In the genomic region with DNA sequence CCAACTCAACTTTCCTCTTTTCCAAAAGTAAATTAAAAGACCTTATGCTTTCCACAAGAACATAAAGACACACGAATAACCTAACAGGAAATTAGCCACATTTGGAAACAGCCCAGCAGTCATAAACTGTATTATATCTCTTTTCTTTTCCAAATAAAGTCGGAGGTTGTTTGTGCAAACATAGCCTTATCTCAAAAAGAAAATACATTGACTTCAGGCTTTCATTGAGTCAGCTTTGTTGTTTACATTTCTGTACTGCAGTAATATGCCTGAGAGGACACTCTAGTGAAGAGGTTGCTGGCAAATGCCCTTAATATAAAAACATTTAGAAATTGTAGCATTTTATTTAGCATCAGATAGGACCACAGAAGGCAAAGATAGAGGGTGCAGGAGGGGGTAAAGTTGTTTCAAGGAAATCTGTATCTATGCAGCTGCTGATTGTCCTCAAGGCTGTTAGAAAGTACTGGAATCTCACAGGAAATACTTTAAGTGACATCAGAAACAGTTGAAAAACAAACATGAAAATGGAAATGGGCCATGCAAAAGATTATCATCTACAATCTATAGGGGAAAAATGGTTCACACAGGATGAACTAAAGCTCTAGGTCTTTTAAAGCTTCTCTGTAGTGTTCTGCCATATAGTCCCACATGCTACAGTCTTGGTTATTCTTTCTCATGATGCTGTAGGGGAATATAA, we compare ENCODE assay signal across 1 cellular context.
TF ChIP-seq lines count a peak whose summit lies in the region.

No MANE protein-coding gene starts in this region.

TF ChIP-seq in HepG2, 621 proteins besides CTCF, POLR2A, EP300 and RAD21 (continued from another document and continues in another):
- TF ChIP-seq KIAA2018 (CRISPR knock-in tag; IDR thresholded peaks at IDR 0.05; ENCODE audit: borderline replicate concordance) (no peak), CAMTA2 (CRISPR knock-in tag; IDR thresholded peaks at IDR 0.05; ENCODE audit: borderline replicate concordance) (no peak), ZSCAN21 (CRISPR knock-in tag; IDR thresholded peaks at IDR 0.05; ENCODE audit: borderline replicate concordance) (no peak), ZNF747 (CRISPR knock-in tag; IDR thresholded peaks at IDR 0.05; ENCODE audit: borderline replicate concordance) (no peak), MIER3 (CRISPR knock-in tag; IDR thresholded peaks at IDR 0.05; ENCODE audit: borderline replicate concordance) (no peak), ZFP90 (CRISPR knock-in tag; IDR thresholded peaks at IDR 0.05; ENCODE audit: borderline replicate concordance) (no peak), ZNF430 (CRISPR knock-in tag; IDR thresholded peaks at IDR 0.05) (no peak), ZNF264 (CRISPR knock-in tag; IDR thresholded peaks at IDR 0.05) (no peak), ARNT2 (CRISPR knock-in tag; IDR thresholded peaks at IDR 0.05; ENCODE audit: low read depth) (no peak), SSRP1 (CRISPR knock-in tag; IDR thresholded peaks at IDR 0.05) (no peak), ESRRA (CRISPR knock-in tag; IDR thresholded peaks at IDR 0.05; ENCODE audit: low read depth) (no peak), GATAD2A (CRISPR knock-in tag; IDR thresholded peaks at IDR 0.05) (0 out of 2 replicates have a peak, but pooled peaks have one; percentile 19), NKX3-1 (CRISPR knock-in tag; IDR thresholded peaks at IDR 0.05) (no peak), THYN1 (CRISPR knock-in tag; IDR thresholded peaks at IDR 0.05; ENCODE audit: borderline replicate concordance, low read depth) (no peak), FOXA3 (CRISPR knock-in tag; IDR thresholded peaks at IDR 0.05) (peak; percentile 72), SP140L (CRISPR knock-in tag; IDR thresholded peaks at IDR 0.05; ENCODE audit: borderline replicate concordance) (no peak), ZNF329 (CRISPR knock-in tag; IDR thresholded peaks at IDR 0.05; ENCODE audit: low read depth) (no peak), SP1 (IDR thresholded peaks at IDR 0.05) (no peak), SP1 (CRISPR knock-in tag; IDR thresholded peaks at IDR 0.05) (no peak), STAT6 (CRISPR knock-in tag; IDR thresholded peaks at IDR 0.05; ENCODE audit: borderline replicate concordance) (no peak), ZNF746 (CRISPR knock-in tag; IDR thresholded peaks at IDR 0.05) (no peak), HOXA3 (CRISPR knock-in tag; IDR thresholded peaks at IDR 0.05) (no peak), FOXP1 (IDR thresholded peaks at IDR 0.05) (no peak), FOXP1 (CRISPR knock-in tag; IDR thresholded peaks at IDR 0.05) (peak; percentile 47; the same call in 1 of the 2 replicates), PAF1 (CRISPR knock-in tag; IDR thresholded peaks at IDR 0.05) (no peak), SP2 (CRISPR knock-in tag; IDR thresholded peaks at IDR 0.05) (no peak), ZNF251 (CRISPR knock-in tag; IDR thresholded peaks at IDR 0.05) (no peak), RELA (CRISPR knock-in tag; IDR thresholded peaks at IDR 0.05) (no peak), SYNCRIP (IDR thresholded peaks at IDR 0.05; ENCODE audit: insufficient read depth, low read depth, low read length) (no peak), PLRG1 (conservative IDR thresholded peaks at IDR 0.05) (no peak), HMGA1 (CRISPR knock-in tag; conservative IDR thresholded peaks at IDR 0.05) (no peak), NR1H2 (CRISPR knock-in tag; IDR thresholded peaks at IDR 0.05; ENCODE audit: borderline replicate concordance, low read depth) (no peak), ZMAT3 (CRISPR knock-in tag; conservative IDR thresholded peaks at IDR 0.05) (no peak), ZNF563 (CRISPR knock-in tag; IDR thresholded peaks at IDR 0.05) (no peak), ZNF569 (CRISPR knock-in tag; IDR thresholded peaks at IDR 0.05; ENCODE audit: borderline replicate concordance) (no peak), ZFP1 (CRISPR knock-in tag; IDR thresholded peaks at IDR 0.05) (no peak)
- TF ChIP-seq, protein P1, sequence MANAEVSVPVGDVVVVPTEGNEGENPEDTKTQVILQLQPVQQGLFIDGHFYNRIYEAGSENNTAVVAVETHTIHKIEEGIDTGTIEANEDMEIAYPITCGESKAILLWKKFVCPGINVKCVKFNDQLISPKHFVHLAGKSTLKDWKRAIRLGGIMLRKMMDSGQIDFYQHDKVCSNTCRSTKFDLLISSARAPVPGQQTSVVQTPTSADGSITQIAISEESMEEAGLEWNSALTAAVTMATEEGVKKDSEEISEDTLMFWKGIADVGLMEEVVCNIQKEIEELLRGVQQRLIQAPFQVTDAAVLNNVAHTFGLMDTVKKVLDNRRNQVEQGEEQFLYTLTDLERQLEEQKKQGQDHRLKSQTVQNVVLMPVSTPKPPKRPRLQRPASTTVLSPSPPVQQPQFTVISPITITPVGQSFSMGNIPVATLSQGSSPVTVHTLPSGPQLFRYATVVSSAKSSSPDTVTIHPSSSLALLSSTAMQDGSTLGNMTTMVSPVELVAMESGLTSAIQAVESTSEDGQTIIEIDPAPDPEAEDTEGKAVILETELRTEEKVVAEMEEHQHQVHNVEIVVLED (CRISPR knock-in tag; IDR thresholded peaks at IDR 0.05; ENCODE audit: borderline replicate concordance): no peak
- TF ChIP-seq, protein P2, sequence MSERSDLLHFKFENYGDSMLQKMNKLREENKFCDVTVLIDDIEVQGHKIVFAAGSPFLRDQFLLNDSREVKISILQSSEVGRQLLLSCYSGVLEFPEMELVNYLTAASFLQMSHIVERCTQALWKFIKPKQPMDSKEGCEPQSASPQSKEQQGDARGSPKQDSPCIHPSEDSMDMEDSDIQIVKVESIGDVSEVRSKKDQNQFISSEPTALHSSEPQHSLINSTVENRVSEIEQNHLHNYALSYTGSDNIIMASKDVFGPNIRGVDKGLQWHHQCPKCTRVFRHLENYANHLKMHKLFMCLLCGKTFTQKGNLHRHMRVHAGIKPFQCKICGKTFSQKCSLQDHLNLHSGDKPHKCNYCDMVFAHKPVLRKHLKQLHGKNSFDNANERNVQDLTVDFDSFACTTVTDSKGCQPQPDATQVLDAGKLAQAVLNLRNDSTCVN (CRISPR knock-in tag; IDR thresholded peaks at IDR 0.05; ENCODE audit: borderline replicate concordance): no peak
- TF ChIP-seq, protein P3, sequence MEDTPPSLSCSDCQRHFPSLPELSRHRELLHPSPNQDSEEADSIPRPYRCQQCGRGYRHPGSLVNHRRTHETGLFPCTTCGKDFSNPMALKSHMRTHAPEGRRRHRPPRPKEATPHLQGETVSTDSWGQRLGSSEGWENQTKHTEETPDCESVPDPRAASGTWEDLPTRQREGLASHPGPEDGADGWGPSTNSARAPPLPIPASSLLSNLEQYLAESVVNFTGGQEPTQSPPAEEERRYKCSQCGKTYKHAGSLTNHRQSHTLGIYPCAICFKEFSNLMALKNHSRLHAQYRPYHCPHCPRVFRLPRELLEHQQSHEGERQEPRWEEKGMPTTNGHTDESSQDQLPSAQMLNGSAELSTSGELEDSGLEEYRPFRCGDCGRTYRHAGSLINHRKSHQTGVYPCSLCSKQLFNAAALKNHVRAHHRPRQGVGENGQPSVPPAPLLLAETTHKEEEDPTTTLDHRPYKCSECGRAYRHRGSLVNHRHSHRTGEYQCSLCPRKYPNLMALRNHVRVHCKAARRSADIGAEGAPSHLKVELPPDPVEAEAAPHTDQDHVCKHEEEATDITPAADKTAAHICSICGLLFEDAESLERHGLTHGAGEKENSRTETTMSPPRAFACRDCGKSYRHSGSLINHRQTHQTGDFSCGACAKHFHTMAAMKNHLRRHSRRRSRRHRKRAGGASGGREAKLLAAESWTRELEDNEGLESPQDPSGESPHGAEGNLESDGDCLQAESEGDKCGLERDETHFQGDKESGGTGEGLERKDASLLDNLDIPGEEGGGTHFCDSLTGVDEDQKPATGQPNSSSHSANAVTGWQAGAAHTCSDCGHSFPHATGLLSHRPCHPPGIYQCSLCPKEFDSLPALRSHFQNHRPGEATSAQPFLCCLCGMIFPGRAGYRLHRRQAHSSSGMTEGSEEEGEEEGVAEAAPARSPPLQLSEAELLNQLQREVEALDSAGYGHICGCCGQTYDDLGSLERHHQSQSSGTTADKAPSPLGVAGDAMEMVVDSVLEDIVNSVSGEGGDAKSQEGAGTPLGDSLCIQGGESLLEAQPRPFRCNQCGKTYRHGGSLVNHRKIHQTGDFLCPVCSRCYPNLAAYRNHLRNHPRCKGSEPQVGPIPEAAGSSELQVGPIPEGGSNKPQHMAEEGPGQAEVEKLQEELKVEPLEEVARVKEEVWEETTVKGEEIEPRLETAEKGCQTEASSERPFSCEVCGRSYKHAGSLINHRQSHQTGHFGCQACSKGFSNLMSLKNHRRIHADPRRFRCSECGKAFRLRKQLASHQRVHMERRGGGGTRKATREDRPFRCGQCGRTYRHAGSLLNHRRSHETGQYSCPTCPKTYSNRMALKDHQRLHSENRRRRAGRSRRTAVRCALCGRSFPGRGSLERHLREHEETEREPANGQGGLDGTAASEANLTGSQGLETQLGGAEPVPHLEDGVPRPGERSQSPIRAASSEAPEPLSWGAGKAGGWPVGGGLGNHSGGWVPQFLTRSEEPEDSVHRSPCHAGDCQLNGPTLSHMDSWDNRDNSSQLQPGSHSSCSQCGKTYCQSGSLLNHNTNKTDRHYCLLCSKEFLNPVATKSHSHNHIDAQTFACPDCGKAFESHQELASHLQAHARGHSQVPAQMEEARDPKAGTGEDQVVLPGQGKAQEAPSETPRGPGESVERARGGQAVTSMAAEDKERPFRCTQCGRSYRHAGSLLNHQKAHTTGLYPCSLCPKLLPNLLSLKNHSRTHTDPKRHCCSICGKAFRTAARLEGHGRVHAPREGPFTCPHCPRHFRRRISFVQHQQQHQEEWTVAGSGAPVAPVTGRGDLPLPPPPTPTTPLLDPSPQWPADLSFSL (CRISPR knock-in tag; IDR thresholded peaks at IDR 0.05): no peak
- TF ChIP-seq, protein P4, sequence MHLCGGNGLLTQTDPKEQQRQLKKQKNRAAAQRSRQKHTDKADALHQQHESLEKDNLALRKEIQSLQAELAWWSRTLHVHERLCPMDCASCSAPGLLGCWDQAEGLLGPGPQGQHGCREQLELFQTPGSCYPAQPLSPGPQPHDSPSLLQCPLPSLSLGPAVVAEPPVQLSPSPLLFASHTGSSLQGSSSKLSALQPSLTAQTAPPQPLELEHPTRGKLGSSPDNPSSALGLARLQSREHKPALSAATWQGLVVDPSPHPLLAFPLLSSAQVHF (CRISPR knock-in tag; IDR thresholded peaks at IDR 0.05): no peak
- TF ChIP-seq, protein P5, sequence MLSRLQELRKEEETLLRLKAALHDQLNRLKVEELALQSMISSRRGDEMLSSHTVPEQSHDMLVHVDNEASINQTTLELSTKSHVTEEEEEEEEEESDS (CRISPR knock-in tag; IDR thresholded peaks at IDR 0.05; ENCODE audit: borderline replicate concordance): no peak
